8 cellular contexts compared by ENCODE assay signal in genomic region chr11:65420506-65421203, GRCh38. TPM values are rescaled to one million over a fixed set of nuclear protein-coding genes. Genes with fewer than 3 reads are reported as not detected.
DNase-seq lines count a peak whose midpoint lies in the region; ATAC-seq and TF ChIP-seq lines count a peak whose summit lies in the region.

No MANE protein-coding gene starts in this region.

- peak overlapping the region; percentile 23; the same call in 1 of the 2 replicates for H3K4me3 ChIP-seq in BJ (ENCODE audit: low read depth, low read length)
- peak overlapping the region; percentile 95 for H3K4me3 ChIP-seq in OCI-LY1 (ENCODE audit: low read depth, low read length, poor library complexity, severe bottlenecking)
- H3K4me3 ChIP-seq in colonic mucosa: peak overlapping the region; percentile 72

- H3K27ac ChIP-seq in OCI-LY1 (ENCODE audit: low read depth, low read length, poor library complexity, severe bottlenecking): peak overlapping the region; percentile 99
- peak overlapping the region; percentile 100 for H3K27ac ChIP-seq in colonic mucosa

- TF ChIP-seq CTCF in BJ (IDR thresholded peaks at IDR 0.05; ENCODE audit: insufficient read depth, low read depth, low read length) (no peak), OCI-LY1 (IDR thresholded peaks at IDR 0.05; ENCODE audit: low read length) (no peak), colonic mucosa (IDR thresholded peaks at IDR 0.05) (no peak), nephron (IDR thresholded peaks at IDR 0.05; ENCODE audit: unreplicated experiment in 3 of 3) (no peak)

- no peaks in the 10 kb centered on the region for H3K9me2 ChIP-seq in OCI-LY1 (ENCODE audit: low read depth, low read length)

- DNase-seq in BJ (ENCODE audit: low read depth) (no peak), colonic mucosa (no peak), H4 (ENCODE audit: low spot score) (no peak), NCI-H524 (lab: John Stamatoyannopoulos, UW) (no peak)
- no peak for DNase-seq in effector CD8-positive, alpha-beta T cell (lab: John Stamatoyannopoulos, UW)

- H3K9me3 Mint-ChIP-seq in nephron: no peaks in the 10 kb centered on the region

- peaks cover 4% of the 10 kb centered on the region; the same call in 1 of the 2 replicates for H3K36me3 ChIP-seq in BJ (ENCODE audit: control insufficient read depth, insufficient read depth, low read length)
- peaks cover 30% of the 10 kb centered on the region for H3K36me3 ChIP-seq in OCI-LY1 (ENCODE audit: insufficient read depth, low read length)
- H3K36me3 ChIP-seq in colonic mucosa: no peaks in the 10 kb centered on the region

- peak overlapping the region; percentile 91 to 99 (median 92) for H3K4me3 Mint-ChIP-seq in nephron

- H3F3A ChIP-seq in OCI-LY1 (ENCODE audit: insufficient read depth, low read length): no peaks in the 10 kb centered on the region

- POLR2A ChIA-PET in BJ (lab: Charles Lee): interaction anchor here (0.6 to 7.4 kb wide), 11 partner anchors 9 to 91 kb away, joined by 3 to 204 read pairs (median 5); partner anchors contain the start of gene MALAT1

- peak overlapping the region; percentile 99 to 100 (median 99) for H3K27ac Mint-ChIP-seq in nephron

- peaks cover 84% of the 10 kb centered on the region for H3K4me1 Mint-ChIP-seq in nephron

- H3K9me3 ChIP-seq in OCI-LY1 (ENCODE audit: low read length): no peaks in the 10 kb centered on the region
- no peaks in the 10 kb centered on the region for H3K9me3 ChIP-seq in colonic mucosa

- H3K9ac ChIP-seq in OCI-LY1 (ENCODE audit: low read length) (peak overlapping the region; percentile 99), colonic mucosa (ENCODE audit: low read depth in 2 of 2, low read length in 2 of 2) (peak overlapping the region; percentile 100)

- H3K36me3 Mint-ChIP-seq in nephron (ENCODE audit: low read depth): peaks cover 10% of the 10 kb centered on the region

- intact Hi-C loops in colonic mucosa (cut with DNase I): no loop called here

- no peaks in the 10 kb centered on the region for H4K20me1 ChIP-seq in OCI-LY1 (ENCODE audit: insufficient read depth, low read length)

- peaks cover 35% of the 10 kb centered on the region for H3K79me2 ChIP-seq in OCI-LY1 (ENCODE audit: insufficient read depth, low read length)

- peaks cover 70% of the 10 kb centered on the region for H3K4me1 ChIP-seq in OCI-LY1 (ENCODE audit: insufficient read depth, low read length, severe bottlenecking)
- H3K4me1 ChIP-seq in colonic mucosa: peaks cover 10% of the 10 kb centered on the region

- H2AFZ ChIP-seq in OCI-LY1 (ENCODE audit: low read length): no peak overlapping the region

- H3K27me3 Mint-ChIP-seq in nephron (ENCODE audit: low read depth): no peaks in the 10 kb centered on the region

- CTCF ChIA-PET in BJ (lab: Yijun Ruan, JAX): interaction anchor here (1.0 to 7.5 kb wide), 9 partner anchors 37 to 104 kb away, joined by 3 to 128 read pairs (median 4); partner anchors contain the start of gene MALAT1

- no peak for ATAC-seq in GM19455 (IDR thresholded peaks at IDR 0.05; ENCODE audit: unreplicated experiment)

- H3K27me3 ChIP-seq in BJ (ENCODE audit: control insufficient read depth, insufficient read depth, low read length) (no peaks in the 10 kb centered on the region), OCI-LY1 (ENCODE audit: insufficient read depth, low read length) (no peaks in the 10 kb centered on the region), colonic mucosa (no peaks in the 10 kb centered on the region)

- H3K4me2 ChIP-seq in OCI-LY1 (ENCODE audit: low read length): peak overlapping the region; percentile 97

RNA-seq across cellular contexts. Expression of gene NEAT1, which starts 1.9 kb away (rescaled TPM):
- polyA plus RNA-seq in BJ (2011; rRNA removed): 59.2 and 87.2 TPM in 2 replicates
- polyA minus RNA-seq in BJ (2011; rRNA and poly(A)+ RNA removed): 274 and 373 TPM in 2 replicates
- total RNA-seq in colonic mucosa: 100 to 1,000 TPM; 269 to 502 TPM
- 2.9 and 3.4 TPM in 2 replicates for total RNA-seq in H4 (2014; rRNA removed; shearing (Covaris generic))

RNA-seq across cellular contexts. Expression of gene FRMD8, which starts 34.2 kb away (rescaled TPM):
- polyA plus RNA-seq in BJ (2011; rRNA removed): 15.0 and 21.6 TPM in 2 replicates
- polyA minus RNA-seq in BJ (2011; rRNA and poly(A)+ RNA removed): 13.0 and 15.4 TPM in 2 replicates
- total RNA-seq in colonic mucosa: 10 to 100 TPM; 30.7 to 43.9 TPM
- total RNA-seq in H4 (2014; rRNA removed; shearing (Covaris generic)): 16.3 and 37.3 TPM in 2 replicates

RNA-seq across cellular contexts. Expression of gene SLC25A45, which starts 38.2 kb away (rescaled TPM):
- 1.1 and 2.1 TPM in 2 replicates for polyA plus RNA-seq in BJ (2011; rRNA removed)
- polyA minus RNA-seq in BJ (2011; rRNA and poly(A)+ RNA removed): 2.3 TPM in 2 replicates
- 1 to 10 TPM; 4.4 to 6.9 TPM for total RNA-seq in colonic mucosa
- 0.10 and 0.91 TPM in 2 replicates for total RNA-seq in H4 (2014; rRNA removed; shearing (Covaris generic))

Comparison
In these comparisons a context has a peak if more than half of its experiments do, and no peak if none do; other contexts are left out.
1. H3K4me3 ChIP-seq: peak in every context shown above with its lines; median percentile 95 in OCI-LY1; 72 in colonic mucosa; 23 in BJ.
2. RNA of gene NEAT1, which starts 1.9 kb away (total RNA-seq): 269 to 502 TPM in colonic mucosa; 2.9 to 3.4 TPM in H4; every median in the first group is over 10 times any median in the second.